ENCODE assay signal across 8 cellular contexts in the genomic region with DNA sequence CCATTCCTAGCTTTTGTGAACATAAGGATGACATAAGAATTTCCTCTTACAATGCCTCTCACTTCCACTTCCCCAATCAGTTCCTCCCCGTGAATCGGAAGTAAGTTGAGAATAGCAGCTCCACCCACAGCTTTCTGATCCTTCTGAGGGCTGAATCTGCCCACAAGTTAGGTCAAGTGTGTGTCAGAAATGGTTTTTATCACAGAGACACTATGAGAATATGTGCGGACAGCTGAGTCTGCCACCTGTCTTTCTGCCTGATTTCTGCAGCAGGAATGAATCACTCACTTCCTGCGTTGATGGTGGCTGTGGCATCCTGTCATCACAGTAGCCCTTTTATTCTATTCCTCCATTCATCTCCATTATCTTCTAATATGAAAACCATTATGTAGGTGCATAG.
DNase-seq lines count a peak whose midpoint lies in the region; ATAC-seq, FAIRE-seq and TF ChIP-seq lines count a peak whose summit lies in the region.

No MANE protein-coding gene starts in this region.

- H3K36me3 ChIP-seq in thyroid gland, result no peaks in the 10 kb centered on the region

- H3K27me3 ChIP-seq in thyroid gland, result no peaks in the 10 kb centered on the region

- no peaks in the 10 kb centered on the region for H3K4me1 ChIP-seq in thyroid gland

- H3K4me3 ChIP-seq in fibroblast of pulmonary artery (replicated peaks; ENCODE audit: low read depth, low read length) (no peak overlapping the region), thyroid gland (replicated peaks in 1 of 3) (no peak overlapping the region)

- peak; percentile 85 for ATAC-seq in GM19035 (IDR thresholded peaks at IDR 0.05; ENCODE audit: unreplicated experiment)
- peak; percentile 97 for ATAC-seq in HG03159 (IDR thresholded peaks at IDR 0.05; ENCODE audit: unreplicated experiment)

- FAIRE-seq in RCC 7860 (lab: Jason Lieb, UNC), result peak; percentile 76

- TF ChIP-seq CTCF in fibroblast of pulmonary artery (IDR thresholded peaks at IDR 0.05; ENCODE audit: low read length, missing control alignments) (peak; percentile 48), thyroid gland (IDR thresholded peaks at IDR 0.05) (peak in 2 of 6 experiments; percentile 8 to 13)

- 71% methylated on average over 4 of the region's 4 CpGs for WGBS in thyroid gland, 2 donors

- no peak for TF ChIP-seq POLR2A in thyroid gland (IDR thresholded peaks at IDR 0.05)

- no peak overlapping the region for H3K27ac ChIP-seq in thyroid gland

- intact Hi-C loops in thyroid gland (cut with DNase I), result no loop called here

- H3K9me3 ChIP-seq in thyroid gland, result no peaks in the 10 kb centered on the region

- DNase-seq in DMS153 (lab: John Stamatoyannopoulos, UW) (peak; percentile 16), RCC 7860 (ENCODE audit: low spot score) (peak; percentile 72), fibroblast of pulmonary artery (ENCODE audit: low read depth) (peak; percentile 51), thyroid gland (no peak), NCI-H2107 treated with DMSO at 0.1 percent for 48 hours (lab: John Stamatoyannopoulos, UW; ENCODE audit: unreplicated experiment) (no peak)
- peak; percentile 34 for DNase-seq in stimulated activated CD8-positive, alpha-beta memory T cell treated with anti-CD3 and anti-CD28 coated beads, Interleukin-4, amount 100 ng/mL, for 48 hours

Comparison
In these comparisons a context has a peak if more than half of its experiments do, and no peak if none do; other contexts are left out.
1. DNase-seq: peak in DMS153 (single experiment), RCC 7860 (single experiment), fibroblast of pulmonary artery (single experiment) and stimulated activated CD8-positive, alpha-beta memory T cell treated with anti-CD3 and anti-CD28 coated beads, Interleukin-4, amount 100 ng/mL, for 48 hours (single experiment); none in thyroid gland (0 of 2) and NCI-H2107 treated with DMSO at 0.1 percent for 48 hours (single experiment).